In genomic region chr5:158154226-158155005, GRCh38 we compare ENCODE assay signal across 15 cellular contexts.
DNase-seq lines count a peak whose midpoint lies in the region; ATAC-seq and TF ChIP-seq lines count a peak whose summit lies in the region.
"Had no signal": no experiment of that assay in that cellular context is flagged by ENCODE, and none has a peak within 500 bp of the region (broad histone marks: within the 10 kb centered on the region; RNA-seq: fewer than 3 reads in every experiment).

No MANE protein-coding gene starts in this region.

- POLR2A ChIA-PET in HEK293 (lab: Yijun Ruan, JAX): interaction anchor here (0.6 kb wide), 1 partner anchor 91 kb away, joined by 3 read pairs; no protein-coding TSS in a partner anchor

- TF ChIP-seq CTCF in HEK293 (tag by site-specific recombination; IDR thresholded peaks at IDR 0.05) (no peak), heart right ventricle (IDR thresholded peaks at IDR 0.05) (no peak)

- H3K9me3 ChIP-seq in HEK293 (ENCODE audit: control insufficient read depth, insufficient read depth, low read depth, low read length) (no peaks in the 10 kb centered on the region), heart right ventricle (no peaks in the 10 kb centered on the region)

- H3K27ac ChIP-seq in HEK293 (ENCODE audit: extremely low read depth, low read depth, low read length): no peak overlapping the region; the same call in 1 of the 2 replicates
- H3K27ac ChIP-seq in heart right ventricle: no peak overlapping the region

- no peaks in the 10 kb centered on the region for H3K36me3 Mint-ChIP-seq in activated T-helper 1 cell treated with anti-CD3 and anti-CD28 coated beads, Interleukin-12 subunit alpha, Interleukin-12 subunit beta, Interleukin-2, Interleukin-4 antibody, amounts not matched to agents 30 ng/mL and 10 ng/mL and 1 ng/mL, durations not matched to agents 14 hours and 24 hours and 36 hours (ENCODE audit: low read depth)
- H3K36me3 Mint-ChIP-seq: memory B cell had no signal

- H3K27me3 ChIP-seq in heart right ventricle: peaks cover 0 to 4% (median 0%) of the 10 kb centered on the region in 7 donors

- ATAC-seq in heart right ventricle (peak; percentile 71 to 97 (median 86)), HG03457 (IDR thresholded peaks at IDR 0.05; ENCODE audit: unreplicated experiment) (no peak)
- ATAC-seq: Panc1 had no signal

- intact Hi-C loops in heart right ventricle (cut with DNase I): no loop called here
- intact Hi-C loops in activated T-helper 1 cell treated with anti-CD3 and anti-CD28 coated beads, Interleukin-12 subunit alpha, Interleukin-12 subunit beta, Interleukin-2, Interleukin-4 antibody, amounts not matched to agents 30 ng/mL and 10 ng/mL and 1 ng/mL, durations not matched to agents 14 hours and 24 hours and 36 hours (cut with micrococcal nuclease): no loop called here

- 72 to 80% methylated on average over 3 of the region's 3 CpGs for WGBS in heart right ventricle, 2 donors

- peak; percentile 91 for DNase-seq in astrocyte of the hippocampus (ENCODE audit: low read depth, low spot score)
- peak in 1 of 2 donors; percentile 59 for DNase-seq in heart right ventricle
- DNase-seq in stromal cell of bone marrow (ENCODE audit: low read depth): peak; percentile 98
- DNase-seq in activated T-helper 1 cell treated with anti-CD3 and anti-CD28 coated beads, Interleukin-12 subunit alpha, Interleukin-12 subunit beta, Interleukin-2, Interleukin-4 antibody, amounts not matched to agents 30 ng/mL and 10 ng/mL and 1 ng/mL, durations not matched to agents 14 hours and 24 hours and 36 hours (ENCODE audit: low spot score): no peak
- no peak for DNase-seq in middle frontal gyrus (ENCODE audit: extremely low spot score, low spot score)
- DNase-seq in T-helper 9 cell: no peak
- DNase-seq: activated CD4-positive, CD25-positive, alpha-beta regulatory T cell; activated gamma-delta T cell treated with Interleukin-2 at 50 U/mL for 16 hours; HFFc6; NCI-H1417; small intestine had no signal

- CTCF ChIA-PET in HEK293 (lab: Yijun Ruan, JAX): interaction anchor here (0.7 to 1.6 kb wide), 4 partner anchors 16 to 892 kb away, joined by 3 to 4 read pairs (median 4); no protein-coding TSS in a partner anchor

- H3K4me3 ChIP-seq in HEK293 (ENCODE audit: low read depth, low read length) (no peak overlapping the region), heart right ventricle (no peak overlapping the region)

- H3K9me3 Mint-ChIP-seq in activated T-helper 1 cell treated with anti-CD3 and anti-CD28 coated beads, Interleukin-12 subunit alpha, Interleukin-12 subunit beta, Interleukin-2, Interleukin-4 antibody, amounts not matched to agents 30 ng/mL and 10 ng/mL and 1 ng/mL, durations not matched to agents 14 hours and 24 hours and 36 hours: no peaks in the 10 kb centered on the region
- H3K9me3 Mint-ChIP-seq: memory B cell had no signal

- no peak overlapping the region for H3K27ac Mint-ChIP-seq in activated T-helper 1 cell treated with anti-CD3 and anti-CD28 coated beads, Interleukin-12 subunit alpha, Interleukin-12 subunit beta, Interleukin-2, Interleukin-4 antibody, amounts not matched to agents 30 ng/mL and 10 ng/mL and 1 ng/mL, durations not matched to agents 14 hours and 24 hours and 36 hours
- H3K27ac Mint-ChIP-seq: HFFc6, memory B cell had no signal

- H3K27me3 Mint-ChIP-seq in activated T-helper 1 cell treated with anti-CD3 and anti-CD28 coated beads, Interleukin-12 subunit alpha, Interleukin-12 subunit beta, Interleukin-2, Interleukin-4 antibody, amounts not matched to agents 30 ng/mL and 10 ng/mL and 1 ng/mL, durations not matched to agents 14 hours and 24 hours and 36 hours (ENCODE audit: insufficient read depth): peaks cover 3% of the 10 kb centered on the region

- H3K4me1 Mint-ChIP-seq in activated T-helper 1 cell treated with anti-CD3 and anti-CD28 coated beads, Interleukin-12 subunit alpha, Interleukin-12 subunit beta, Interleukin-2, Interleukin-4 antibody, amounts not matched to agents 30 ng/mL and 10 ng/mL and 1 ng/mL, durations not matched to agents 14 hours and 24 hours and 36 hours (ENCODE audit: low read depth): no peaks in the 10 kb centered on the region
- H3K4me1 Mint-ChIP-seq: memory B cell had no signal

- no peaks in the 10 kb centered on the region for H3K4me1 ChIP-seq in HEK293 (ENCODE audit: control insufficient read depth, insufficient read depth, low read length)
- H3K4me1 ChIP-seq in heart right ventricle: peaks cover 0 to 13% (median 0%) of the 10 kb centered on the region in 9 donors

- H3K36me3 ChIP-seq in HEK293 (ENCODE audit: control insufficient read depth in 2 of 2, insufficient read depth in 1 of 2, low read length in 2 of 2) (no peaks in the 10 kb centered on the region), heart right ventricle (no peaks in the 10 kb centered on the region)

- no peak overlapping the region for H3K4me3 Mint-ChIP-seq in activated T-helper 1 cell treated with anti-CD3 and anti-CD28 coated beads, Interleukin-12 subunit alpha, Interleukin-12 subunit beta, Interleukin-2, Interleukin-4 antibody, amounts not matched to agents 30 ng/mL and 10 ng/mL and 1 ng/mL, durations not matched to agents 14 hours and 24 hours and 36 hours
- H3K4me3 Mint-ChIP-seq: HFFc6, memory B cell had no signal

TF ChIP-seq in HEK293, 187 proteins besides CTCF, POLR2A, EP300 and RAD21 (continues in another document):
- TF ChIP-seq ZNF571 (tag by site-specific recombination; IDR thresholded peaks at IDR 0.05): no peak
- TF ChIP-seq REPIN1 (tag by site-specific recombination; IDR thresholded peaks at IDR 0.05; ENCODE audit: low read depth): no peak
- no peak for TF ChIP-seq ZNF274 (IDR thresholded peaks at IDR 0.05; ENCODE audit: low read length)
- TF ChIP-seq ZNF274 (tag by site-specific recombination; IDR thresholded peaks at IDR 0.05; ENCODE audit: borderline replicate concordance): no peak
- no peak for TF ChIP-seq PRDM2 (tag by site-specific recombination; IDR thresholded peaks at IDR 0.05; ENCODE audit: borderline replicate concordance)
- TF ChIP-seq ZNF324 (tag by site-specific recombination; IDR thresholded peaks at IDR 0.05): 0 out of 2 replicates have a peak, but pooled peaks have one; percentile 48
- no peak for TF ChIP-seq ZNF174 (tag by site-specific recombination; IDR thresholded peaks at IDR 0.05)
- TF ChIP-seq ZNF16 (tag by site-specific recombination; IDR thresholded peaks at IDR 0.05; ENCODE audit: low read depth): no peak
- no peak for TF ChIP-seq GLI2 (tag by site-specific recombination; IDR thresholded peaks at IDR 0.05; ENCODE audit: borderline replicate concordance, low read depth)
- TF ChIP-seq ZNF350 (tag by site-specific recombination; IDR thresholded peaks at IDR 0.05): no peak

Comparison
In these comparisons a context has a peak if more than half of its experiments do, and no peak if none do; other contexts are left out.
1. DNase-seq: peak in astrocyte of the hippocampus (single experiment) and stromal cell of bone marrow (single experiment); none in activated T-helper 1 cell treated with anti-CD3 and anti-CD28 coated beads, Interleukin-12 subunit alpha, Interleukin-12 subunit beta, Interleukin-2, Interleukin-4 antibody, amounts not matched to agents 30 ng/mL and 10 ng/mL and 1 ng/mL, durations not matched to agents 14 hours and 24 hours and 36 hours (single experiment), middle frontal gyrus (single experiment) and T-helper 9 cell (single experiment).